Comparison of ENCODE assay signal across 16 cellular contexts in genomic region chr6:1726341-1726763, GRCh38.
DNase-seq lines count a peak whose midpoint lies in the region; ATAC-seq and TF ChIP-seq lines count a peak whose summit lies in the region.
"Had no signal": no experiment of that assay in that cellular context is flagged by ENCODE, and none has a peak within 500 bp of the region (broad histone marks: within the 10 kb centered on the region; RNA-seq: fewer than 3 reads in every experiment).

No MANE protein-coding gene starts in this region.

- H3K36me3 ChIP-seq in WERI-Rb-1 (no peaks in the 10 kb centered on the region), Peyer's patch (peaks cover 0 to 9% (median 0%) of the 10 kb centered on the region in 3 donors)
- H3K36me3 ChIP-seq: breast epithelium, heart left ventricle, neutrophil, suprapubic skin had no signal

- H3K9me3 ChIP-seq in WERI-Rb-1 (ENCODE audit: severe bottlenecking) (peaks cover 3% of the 10 kb centered on the region), Peyer's patch (no peaks in the 10 kb centered on the region)
- H3K9me3 ChIP-seq: neutrophil had no signal

- H3K27ac ChIP-seq in WERI-Rb-1, result no peak overlapping the region
- H3K27ac ChIP-seq in Peyer's patch, result no peak overlapping the region
- H3K27ac ChIP-seq: breast epithelium, C4-2B, suprapubic skin had no signal

- H3K27me3 ChIP-seq in WERI-Rb-1 (ENCODE audit: insufficient read depth, low read depth, severe bottlenecking), result no peaks in the 10 kb centered on the region
- no peaks in the 10 kb centered on the region for H3K27me3 ChIP-seq in Peyer's patch
- H3K27me3 ChIP-seq: breast epithelium, heart left ventricle, neutrophil, suprapubic skin had no signal

- H3K4me3 ChIP-seq in WERI-Rb-1 (ENCODE audit: low read depth, low read length) (no peak overlapping the region), Peyer's patch (no peak overlapping the region)
- H3K4me3 ChIP-seq: breast epithelium, heart left ventricle, suprapubic skin had no signal

- H3K4me1 ChIP-seq in Peyer's patch, result no peaks in the 10 kb centered on the region
- H3K4me1 ChIP-seq: breast epithelium had no signal

- no peak for ATAC-seq in GM21367 (IDR thresholded peaks at IDR 0.05; ENCODE audit: unreplicated experiment)
- ATAC-seq: activated naive CD8-positive, alpha-beta T cell treated with anti-CD3 and anti-CD28 coated beads, Interleukin-2, amount 50 U/mL, for 24 hours; heart left ventricle had no signal

- TF ChIP-seq CTCF in WERI-Rb-1 (IDR thresholded peaks at IDR 0.05; ENCODE audit: low read depth, low read length) (no peak), Peyer's patch (IDR thresholded peaks at IDR 0.05) (no peak)

- no peak for TF ChIP-seq POLR2A in Peyer's patch (IDR thresholded peaks at IDR 0.05)

- peak; percentile 70 for DNase-seq in D341Med (ENCODE audit: low spot score)
- peak; percentile 72 for DNase-seq in NCI-H1105 treated with DMSO at 0.1 percent for 48 hours (lab: John Stamatoyannopoulos, UW)
- DNase-seq in NCI-H2227 treated with DMSO at 0.1 percent for 48 hours (lab: John Stamatoyannopoulos, UW), result peak; percentile 0
- DNase-seq in WERI-Rb-1, result peak; percentile 89
- DNase-seq in Kasumi-1 (lab: John Stamatoyannopoulos, UW), result no peak
- DNase-seq in Peyer's patch, result no peak
- no peak for DNase-seq in Ammon's horn (ENCODE audit: low spot score)
- DNase-seq: activated naive CD8-positive, alpha-beta T cell treated with anti-CD3 and anti-CD28 coated beads, Interleukin-2, amount 50 U/mL, for 24 hours; cortex of kidney; heart left ventricle; NCI-H1694 had no signal

Comparison
In these comparisons a context has a peak if more than half of its experiments do, and no peak if none do; other contexts are left out.
1. DNase-seq: peak in D341Med (single experiment), NCI-H1105 treated with DMSO at 0.1 percent for 48 hours (single experiment), NCI-H2227 treated with DMSO at 0.1 percent for 48 hours (single experiment) and WERI-Rb-1 (single experiment); none in Kasumi-1 (0 of 2), Peyer's patch (0 of 3) and Ammon's horn (single experiment).